Comparison of ENCODE assay signal across 10 cellular contexts in the genomic region with DNA sequence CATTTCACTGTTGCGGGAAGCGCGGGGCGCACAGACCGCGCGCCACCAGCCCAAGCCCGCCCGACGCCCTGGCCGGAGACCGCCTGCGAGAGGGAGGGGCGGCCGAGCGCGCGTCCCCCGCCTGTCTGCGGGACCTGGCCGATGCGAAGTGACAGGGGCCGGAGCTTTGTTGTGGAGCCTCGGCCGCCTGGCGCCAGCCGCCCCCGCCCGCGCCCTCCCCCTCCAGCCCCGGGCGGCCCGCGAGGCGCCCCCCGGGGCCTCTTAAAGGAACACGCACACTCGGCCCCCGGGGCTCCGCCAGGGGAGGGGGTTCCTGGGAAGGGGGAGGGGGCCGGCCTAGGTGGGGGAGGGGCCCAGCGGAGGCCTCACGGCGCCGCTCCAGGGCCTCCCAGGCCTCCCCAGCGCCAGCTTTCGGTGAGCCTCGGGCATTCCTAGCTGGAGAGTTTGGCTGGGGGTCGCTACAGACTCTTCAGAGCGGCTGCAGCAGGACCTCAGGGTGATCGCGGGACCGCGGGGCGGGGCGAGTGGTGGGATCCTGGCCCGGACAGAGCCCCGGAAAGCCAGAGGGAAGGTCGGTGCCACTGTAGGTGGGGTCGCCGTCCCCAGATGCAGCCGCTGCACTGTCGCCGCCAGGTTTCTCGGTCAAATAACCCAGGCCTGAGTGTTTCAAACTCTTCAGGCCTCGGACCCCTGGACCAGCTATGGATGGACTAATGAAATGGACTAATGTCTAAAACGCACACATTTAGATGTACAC. TPM values are rescaled to one million over a fixed set of nuclear protein-coding genes. Genes with fewer than 3 reads are reported as not detected.
DNase-seq lines count a peak whose midpoint lies in the region; ATAC-seq and TF ChIP-seq lines count a peak whose summit lies in the region.
"Had no signal": no experiment of that assay in that cellular context is flagged by ENCODE, and none has a peak within 500 bp of the region (broad histone marks: within the 10 kb centered on the region; RNA-seq: fewer than 3 reads in every experiment).

No MANE protein-coding gene starts in this region.

- H3K27ac ChIP-seq in coronary artery (peak overlapping the region; percentile 97), lower lobe of right lung (peak overlapping the region; percentile 89), tibial artery (peak overlapping the region; percentile 98)
- H3K27ac ChIP-seq: A549 had no signal

- H3K27me3 ChIP-seq in lower lobe of right lung (ENCODE audit: low read depth) (peaks cover 64% of the 10 kb centered on the region), tibial artery (no peaks in the 10 kb centered on the region)

- H3K4me3 ChIP-seq in coronary artery (peak overlapping the region; percentile 84), lower lobe of right lung (peak overlapping the region; percentile 67), tibial artery (peak overlapping the region; percentile 77 to 86)
- H3K4me3 ChIP-seq: A549 had no signal

- peak in 2 of 3 experiments; percentile 27 to 42 for DNase-seq in NCI-H1417 (lab: John Stamatoyannopoulos, UW)
- DNase-seq in NCI-H1417 treated with DMSO at 0.1 percent for 48 hours (lab: John Stamatoyannopoulos, UW), result no peak
- no peak for DNase-seq in coronary artery (ENCODE audit: low spot score)
- DNase-seq in lower lobe of right lung, result peak; percentile 46
- DNase-seq in tibial artery, result peak in 1 of 2 donors; percentile 75
- DNase-seq in NCI-H2196 (lab: John Stamatoyannopoulos, UW; ENCODE audit: unreplicated experiment), result no peak
- DNase-seq in mesenteric fat pad (ENCODE audit: low spot score), result no peak

- no peaks in the 10 kb centered on the region for H3K9me3 ChIP-seq in lower lobe of right lung
- no peaks in the 10 kb centered on the region for H3K9me3 ChIP-seq in tibial artery
- H3K9me3 ChIP-seq: A549 had no signal

- intact Hi-C loops in lower lobe of right lung (cut with DNase I) (no loop called here), tibial artery (cut with DNase I; ENCODE audit: low total_unique reads) (loop anchor here (5.0 to 10.0 kb wide), 2 partner anchors 150 to 672 kb away; no protein-coding TSS in a partner anchor)

- no peak for TF ChIP-seq CTCF in coronary artery (IDR thresholded peaks at IDR 0.05)
- no peak for TF ChIP-seq CTCF in lower lobe of right lung (IDR thresholded peaks at IDR 0.05)
- no peak for TF ChIP-seq CTCF in tibial artery (IDR thresholded peaks at IDR 0.05)

- no peaks in the 10 kb centered on the region for H3K36me3 ChIP-seq in lower lobe of right lung
- H3K36me3 ChIP-seq in tibial artery, result peaks cover 0 to 8% (median 6%) of the 10 kb centered on the region in 3 donors

- H3K4me1 ChIP-seq in lower lobe of right lung (peaks cover 38% of the 10 kb centered on the region), tibial artery (peaks cover 0 to 46% (median 29%) of the 10 kb centered on the region in 4 donors)

- ATAC-seq in lower lobe of right lung, result peak; percentile 12 to 20
- ATAC-seq in HG02623 (IDR thresholded peaks at IDR 0.05; ENCODE audit: unreplicated experiment), result no peak
- ATAC-seq: A549 had no signal

RNA-seq across cellular contexts. Expression of a gene that starts 2.4 kb away (rescaled TPM):
- total RNA-seq in lower lobe of right lung (83.3 TPM), mesenteric fat pad (16.1 TPM)

RNA-seq across cellular contexts. Expression of a gene that starts 55.0 kb away (rescaled TPM):
- total RNA-seq in lower lobe of right lung (22.3 TPM), mesenteric fat pad (0.19 TPM)
- total RNA-seq: glomerular endothelial cell had no signal

Comparison
In these comparisons a context has a peak if more than half of its experiments do, and no peak if none do; other contexts are left out.
1. DNase-seq: peak in NCI-H1417 (2 of 3) and lower lobe of right lung (single experiment); none in NCI-H1417 treated with DMSO at 0.1 percent for 48 hours (single experiment), coronary artery (single experiment), NCI-H2196 (single experiment) and mesenteric fat pad (single experiment).
2. RNA of a gene that starts 55.0 kb away (total RNA-seq): 22.3 TPM in lower lobe of right lung (single experiment); 0.19 TPM in mesenteric fat pad (single experiment); every median in the first group is over 10 times any median in the second.
3. Peak in every context shown above with its lines, with median percentiles within 50 percentile points of each other: H3K27ac ChIP-seq and H3K4me3 ChIP-seq.